In genomic region chr3:155382396-155383042, GRCh38 we compare ENCODE assay signal across 9 cellular contexts.
DNase-seq lines count a peak whose midpoint lies in the region; ATAC-seq and TF ChIP-seq lines count a peak whose summit lies in the region.
"Had no signal": no experiment of that assay in that cellular context is flagged by ENCODE, and none has a peak within 500 bp of the region (broad histone marks: within the 10 kb centered on the region; RNA-seq: fewer than 3 reads in every experiment).

No MANE protein-coding gene starts in this region.

- no peak overlapping the region for H3K4me2 ChIP-seq in osteoblast (ENCODE audit: insufficient read depth, low read length)

- TF ChIP-seq CTCF in osteoblast (IDR thresholded peaks at IDR 0.05; ENCODE audit: extremely low read depth, low read depth, low read length), result peak; percentile 94

- H3K4me1 ChIP-seq in osteoblast (ENCODE audit: insufficient read depth, low read length), result no peaks in the 10 kb centered on the region

- H3K36me3 Mint-ChIP-seq in stimulated activated memory B cell treated with anti-CD40 and anti-IgM and Interleukin-4, amounts not matched to agents 10 μg/mL and 1 μg/mL and 100 μg/mL, for 72 hours, result no peaks in the 10 kb centered on the region

- H3K27me3 ChIP-seq in osteoblast (ENCODE audit: insufficient read depth, low read length), result no peaks in the 10 kb centered on the region

- H3K4me1 Mint-ChIP-seq in stimulated activated memory B cell treated with anti-CD40 and anti-IgM and Interleukin-4, amounts not matched to agents 10 μg/mL and 1 μg/mL and 100 μg/mL, for 72 hours, result no peaks in the 10 kb centered on the region

- no peak overlapping the region for H3K4me3 Mint-ChIP-seq in stimulated activated memory B cell treated with anti-CD40 and anti-IgM and Interleukin-4, amounts not matched to agents 10 μg/mL and 1 μg/mL and 100 μg/mL, for 72 hours

- H3K79me2 ChIP-seq in osteoblast (ENCODE audit: insufficient read depth, low read length), result no peaks in the 10 kb centered on the region

- in situ Hi-C loops in Caki2 (cut with HindIII; ENCODE audit: low pct_unique_long_range_greater_than_20kb, low sequenced_read_pairs), result loop anchor here (25.0 kb wide), 1 partner anchor 330 kb away; no protein-coding TSS in a partner anchor

- no peaks in the 10 kb centered on the region for H3K9me3 ChIP-seq in osteoblast (ENCODE audit: low read depth, low read length)

- no peak overlapping the region for H3K27ac Mint-ChIP-seq in stimulated activated memory B cell treated with anti-CD40 and anti-IgM and Interleukin-4, amounts not matched to agents 10 μg/mL and 1 μg/mL and 100 μg/mL, for 72 hours

- H3K27ac ChIP-seq in osteoblast (ENCODE audit: low read depth, low read length), result no peak overlapping the region
- H3K27ac ChIP-seq: skin epidermis had no signal

- H3K4me3 ChIP-seq in osteoblast (ENCODE audit: insufficient read depth, low read length), result no peak overlapping the region
- H3K4me3 ChIP-seq: skin epidermis had no signal

- ATAC-seq in GM21367 (IDR thresholded peaks at IDR 0.05; ENCODE audit: unreplicated experiment), result peak; percentile 59
- peak; percentile 99 for ATAC-seq in SK-N-SH treated with all-trans-retinoic acid at 6 μM for 48 hours
- ATAC-seq in stimulated activated memory B cell treated with anti-CD40 and anti-IgM and Interleukin-4, amounts not matched to agents 10 μg/mL and 1 μg/mL and 100 μg/mL, for 72 hours, result no peak

- H3K9me3 Mint-ChIP-seq in stimulated activated memory B cell treated with anti-CD40 and anti-IgM and Interleukin-4, amounts not matched to agents 10 μg/mL and 1 μg/mL and 100 μg/mL, for 72 hours, result no peaks in the 10 kb centered on the region

- no peaks in the 10 kb centered on the region for H4K20me1 ChIP-seq in osteoblast (ENCODE audit: insufficient read depth, low read length)

- peaks cover 10% of the 10 kb centered on the region for H3K27me3 Mint-ChIP-seq in stimulated activated memory B cell treated with anti-CD40 and anti-IgM and Interleukin-4, amounts not matched to agents 10 μg/mL and 1 μg/mL and 100 μg/mL, for 72 hours

- DNase-seq in Caki2 (ENCODE audit: low read depth) (peak; percentile 60), NCI-H1048 (lab: John Stamatoyannopoulos, UW) (peak; percentile 33), fibroblast of the conjunctiva (ENCODE audit: low read depth) (peak; percentile 47), osteoblast (ENCODE audit: insufficient read length, low spot score, missing footprints) (peak; percentile 70)
- no peak for DNase-seq in activated effector memory CD4-positive, alpha-beta T cell treated with Interleukin-2 at 50 U/mL for 16 hours

- H2AFZ ChIP-seq in osteoblast (ENCODE audit: low read length), result no peak overlapping the region

- no peaks in the 10 kb centered on the region for H3K36me3 ChIP-seq in osteoblast (ENCODE audit: insufficient read depth, low read length)

TF ChIP-seq in SK-N-SH treated with all-trans-retinoic acid at 6 μM for 48 hours, 23 proteins besides CTCF, POLR2A, EP300 and RAD21:
- TF ChIP-seq TCF4 (CRISPR knock-in tag; IDR thresholded peaks at IDR 0.05; ENCODE audit: borderline replicate concordance) (no peak), ZFP3 (CRISPR knock-in tag; IDR thresholded peaks at IDR 0.05) (no peak), ARNTL (CRISPR knock-in tag; IDR thresholded peaks at IDR 0.05; ENCODE audit: borderline replicate concordance, low read depth) (no peak), ZNF70 (CRISPR knock-in tag; IDR thresholded peaks at IDR 0.05) (no peak), CSDC2 (CRISPR knock-in tag; IDR thresholded peaks at IDR 0.05) (no peak), ZNF8 (CRISPR knock-in tag; IDR thresholded peaks at IDR 0.05) (no peak), ZC3H10 (CRISPR knock-in tag; IDR thresholded peaks at IDR 0.05) (no peak), CREB5 (CRISPR knock-in tag; IDR thresholded peaks at IDR 0.05; ENCODE audit: low read depth) (no peak), ZFP30 (CRISPR knock-in tag; IDR thresholded peaks at IDR 0.05) (no peak)
- TF ChIP-seq, protein P1, sequence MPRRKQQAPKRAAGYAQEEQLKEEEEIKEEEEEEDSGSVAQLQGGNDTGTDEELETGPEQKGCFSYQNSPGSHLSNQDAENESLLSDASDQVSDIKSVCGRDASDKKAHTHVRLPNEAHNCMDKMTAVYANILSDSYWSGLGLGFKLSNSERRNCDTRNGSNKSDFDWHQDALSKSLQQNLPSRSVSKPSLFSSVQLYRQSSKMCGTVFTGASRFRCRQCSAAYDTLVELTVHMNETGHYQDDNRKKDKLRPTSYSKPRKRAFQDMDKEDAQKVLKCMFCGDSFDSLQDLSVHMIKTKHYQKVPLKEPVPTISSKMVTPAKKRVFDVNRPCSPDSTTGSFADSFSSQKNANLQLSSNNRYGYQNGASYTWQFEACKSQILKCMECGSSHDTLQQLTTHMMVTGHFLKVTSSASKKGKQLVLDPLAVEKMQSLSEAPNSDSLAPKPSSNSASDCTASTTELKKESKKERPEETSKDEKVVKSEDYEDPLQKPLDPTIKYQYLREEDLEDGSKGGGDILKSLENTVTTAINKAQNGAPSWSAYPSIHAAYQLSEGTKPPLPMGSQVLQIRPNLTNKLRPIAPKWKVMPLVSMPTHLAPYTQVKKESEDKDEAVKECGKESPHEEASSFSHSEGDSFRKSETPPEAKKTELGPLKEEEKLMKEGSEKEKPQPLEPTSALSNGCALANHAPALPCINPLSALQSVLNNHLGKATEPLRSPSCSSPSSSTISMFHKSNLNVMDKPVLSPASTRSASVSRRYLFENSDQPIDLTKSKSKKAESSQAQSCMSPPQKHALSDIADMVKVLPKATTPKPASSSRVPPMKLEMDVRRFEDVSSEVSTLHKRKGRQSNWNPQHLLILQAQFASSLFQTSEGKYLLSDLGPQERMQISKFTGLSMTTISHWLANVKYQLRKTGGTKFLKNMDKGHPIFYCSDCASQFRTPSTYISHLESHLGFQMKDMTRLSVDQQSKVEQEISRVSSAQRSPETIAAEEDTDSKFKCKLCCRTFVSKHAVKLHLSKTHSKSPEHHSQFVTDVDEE (CRISPR knock-in tag; IDR thresholded peaks at IDR 0.05), result no peak
TF ChIP-seq in SK-N-SH treated with all-trans-retinoic acid at 6 μM for 48 hours: peak in this region for 0.
